ENCODE assay signal across 10 cellular contexts in the genomic region with DNA sequence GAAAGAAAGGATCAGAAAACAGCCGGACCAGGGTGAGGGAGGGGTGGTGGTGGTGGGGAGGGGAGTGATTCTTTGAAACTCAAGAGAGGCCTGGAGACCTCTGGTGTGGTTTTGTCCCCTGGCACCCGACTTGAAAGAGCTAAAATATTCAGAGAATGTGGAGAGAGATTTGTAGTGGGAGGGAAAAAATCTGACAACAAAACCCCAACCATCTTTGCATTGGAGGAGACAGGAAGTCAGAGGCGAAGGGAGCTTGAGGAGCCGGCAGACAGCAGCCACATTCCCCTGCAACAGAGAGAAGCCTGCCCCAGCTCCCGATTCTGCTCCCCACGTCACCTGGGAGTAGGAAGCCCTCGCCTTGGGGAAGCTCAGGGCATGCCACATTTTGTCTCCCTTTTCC.
DNase-seq lines count a peak whose midpoint lies in the region; FAIRE-seq and TF ChIP-seq lines count a peak whose summit lies in the region.
"Had no signal": no experiment of that assay in that cellular context is flagged by ENCODE, and none has a peak within 500 bp of the region (broad histone marks: within the 10 kb centered on the region; RNA-seq: fewer than 3 reads in every experiment).

No MANE protein-coding gene starts in this region.

- TF ChIP-seq CTCF in KMS-11 (conservative IDR thresholded peaks at IDR 0.05; ENCODE audit: low read depth, low read length): no peak
- no peak for TF ChIP-seq CTCF in colonic mucosa (IDR thresholded peaks at IDR 0.05)
- no peak for TF ChIP-seq CTCF in nephron (IDR thresholded peaks at IDR 0.05; ENCODE audit: unreplicated experiment in 3 of 3)
- no peak for TF ChIP-seq CTCF in D721Med (IDR thresholded peaks at IDR 0.05; ENCODE audit: insufficient read depth, missing control alignments)

- peak overlapping the region in 2 of 3 experiments; percentile 92 for H3K27ac Mint-ChIP-seq in nephron

- H3K9me3 Mint-ChIP-seq in nephron: no peaks in the 10 kb centered on the region

- FAIRE-seq in D721Med (lab: Jason Lieb, UNC): no peak

- H3K9me3 ChIP-seq in colonic mucosa: no peaks in the 10 kb centered on the region

- intact Hi-C loops in colonic mucosa (cut with DNase I): no loop called here

- H3K9ac ChIP-seq in KMS-11: peak overlapping the region; percentile 52
- H3K9ac ChIP-seq in colonic mucosa (ENCODE audit: low read depth in 2 of 2, low read length in 2 of 2): peak overlapping the region in 1 of 2 donors; percentile 38

- H3K27ac ChIP-seq in KMS-11: peak overlapping the region; percentile 77
- H3K27ac ChIP-seq in colonic mucosa: peak overlapping the region; percentile 31

- H3K27me3 ChIP-seq in KMS-11 (ENCODE audit: insufficient read depth, low read depth) (no peaks in the 10 kb centered on the region), colonic mucosa (no peaks in the 10 kb centered on the region)
- H3K27me3 ChIP-seq: dorsolateral prefrontal cortex had no signal

- peaks cover 63% of the 10 kb centered on the region for H3K4me1 Mint-ChIP-seq in nephron

- H3K4me3 Mint-ChIP-seq in nephron: peak overlapping the region in 2 of 3 experiments; percentile 10 to 19

- H3K36me3 ChIP-seq in KMS-11 (ENCODE audit: insufficient read depth) (no peaks in the 10 kb centered on the region), colonic mucosa (no peaks in the 10 kb centered on the region)

- no peaks in the 10 kb centered on the region for H3K36me3 Mint-ChIP-seq in nephron (ENCODE audit: low read depth)

- H3K4me3 ChIP-seq in KMS-11 (IDR thresholded peaks at IDR 0.05; ENCODE audit: insufficient read depth, low read depth, low read length) (peak overlapping the region; percentile 88), colonic mucosa (no peak overlapping the region)
- H3K4me3 ChIP-seq: dorsolateral prefrontal cortex had no signal

- peaks cover 36% of the 10 kb centered on the region; the same call in 1 of the 2 replicates for H3K79me2 ChIP-seq in KMS-11 (ENCODE audit: insufficient read depth, low read depth)

- DNase-seq in Daoy (ENCODE audit: low read depth): peak; percentile 38
- DNase-seq in colonic mucosa: no peak
- no peak for DNase-seq in inferior parietal cortex (ENCODE audit: extremely low spot score)
- DNase-seq in RKO (ENCODE audit: low spot score): no peak
- no peak for DNase-seq in stimulated activated naive CD4-positive, alpha-beta T cell treated with Interleukin-2 at 50 U/mL for 16 hours (lab: John Stamatoyannopoulos, UW)
- DNase-seq in D721Med (ENCODE audit: insufficient read length, low spot score): no peak
- DNase-seq: SW 1271 had no signal

- no peaks in the 10 kb centered on the region for H4K20me1 ChIP-seq in KMS-11 (ENCODE audit: insufficient read depth)

- H3K4me1 ChIP-seq in KMS-11 (ENCODE audit: low read depth, poor library complexity, severe bottlenecking) (peaks cover 58% of the 10 kb centered on the region), colonic mucosa (peaks cover 16% of the 10 kb centered on the region)

- no peak overlapping the region; the same call in 1 of the 2 replicates for H3K4me2 ChIP-seq in KMS-11

- peak overlapping the region; percentile 18; the same call in 1 of the 2 replicates for H2AFZ ChIP-seq in KMS-11 (ENCODE audit: low read depth)

- H3K27me3 Mint-ChIP-seq in nephron (ENCODE audit: low read depth): peaks cover 7% of the 10 kb centered on the region
